9 cellular contexts compared by ENCODE assay signal in genomic region chr10:23702977-23703414, GRCh38.
DNase-seq lines count a peak whose midpoint lies in the region; ATAC-seq, FAIRE-seq and TF ChIP-seq lines count a peak whose summit lies in the region.
"Had no signal": no experiment of that assay in that cellular context is flagged by ENCODE, and none has a peak within 500 bp of the region (broad histone marks: within the 10 kb centered on the region; RNA-seq: fewer than 3 reads in every experiment).

No MANE protein-coding gene starts in this region.

- no peaks in the 10 kb centered on the region for H3K9me3 Mint-ChIP-seq in activated T-helper 17 cell treated with anti-CD3 and anti-CD28 coated beads, Interleukin-2, amount 50 U/mL, for 72 hours
- H3K9me3 Mint-ChIP-seq in progenitor cell of endocrine pancreas (ENCODE audit: low read depth), result peaks cover 16% of the 10 kb centered on the region
- H3K9me3 Mint-ChIP-seq: effector memory CD8-positive, alpha-beta T cell had no signal

- H3K4me1 Mint-ChIP-seq in activated T-helper 17 cell treated with anti-CD3 and anti-CD28 coated beads, Interleukin-2, amount 50 U/mL, for 72 hours, result no peaks in the 10 kb centered on the region
- H3K4me1 Mint-ChIP-seq in progenitor cell of endocrine pancreas (ENCODE audit: low read depth), result peaks cover 5% of the 10 kb centered on the region

- H3K4me3 Mint-ChIP-seq in activated T-helper 17 cell treated with anti-CD3 and anti-CD28 coated beads, Interleukin-2, amount 50 U/mL, for 72 hours, result no peak overlapping the region
- peak overlapping the region; percentile 7 for H3K4me3 Mint-ChIP-seq in progenitor cell of endocrine pancreas (ENCODE audit: low read depth)
- H3K4me3 Mint-ChIP-seq: effector memory CD8-positive, alpha-beta T cell had no signal

- ATAC-seq in GM21576 (IDR thresholded peaks at IDR 0.05; ENCODE audit: unreplicated experiment), result peak; percentile 98
- peak; percentile 78 for ATAC-seq in activated T-helper 17 cell treated with anti-CD3 and anti-CD28 coated beads, Interleukin-2, amount 50 U/mL, for 72 hours (replicated peaks)
- ATAC-seq: effector memory CD8-positive, alpha-beta T cell had no signal

- peak; percentile 33 for DNase-seq in GF-D8 (lab: John Stamatoyannopoulos, UW)
- DNase-seq in HTR-8/SVneo (ENCODE audit: insufficient read length, low spot score), result peak; percentile 24
- peak; percentile 61 for DNase-seq in OCI-M1 (lab: John Stamatoyannopoulos, UW)
- DNase-seq in globus pallidus (ENCODE audit: low spot score), result peak; percentile 63
- DNase-seq in progenitor cell of endocrine pancreas (ENCODE audit: low spot score, unreplicated experiment), result peak; percentile 40
- no peak for DNase-seq in occipital lobe (lab: John Stamatoyannopoulos, UW)

- peak; percentile 80 for TF ChIP-seq CTCF in progenitor cell of endocrine pancreas (IDR thresholded peaks at IDR 0.05; ENCODE audit: unreplicated experiment)

- no peak for FAIRE-seq in HTR-8/SVneo (lab: Jason Lieb, UNC)

- no peak overlapping the region for H3K27ac Mint-ChIP-seq in activated T-helper 17 cell treated with anti-CD3 and anti-CD28 coated beads, Interleukin-2, amount 50 U/mL, for 72 hours
- no peak overlapping the region for H3K27ac Mint-ChIP-seq in progenitor cell of endocrine pancreas
- H3K27ac Mint-ChIP-seq: effector memory CD8-positive, alpha-beta T cell had no signal

- no peaks in the 10 kb centered on the region for H3K36me3 Mint-ChIP-seq in activated T-helper 17 cell treated with anti-CD3 and anti-CD28 coated beads, Interleukin-2, amount 50 U/mL, for 72 hours (ENCODE audit: low read depth)
- H3K36me3 Mint-ChIP-seq in progenitor cell of endocrine pancreas (ENCODE audit: insufficient read depth), result peaks cover 2% of the 10 kb centered on the region

- peaks cover 39% of the 10 kb centered on the region for H3K27me3 Mint-ChIP-seq in activated T-helper 17 cell treated with anti-CD3 and anti-CD28 coated beads, Interleukin-2, amount 50 U/mL, for 72 hours
- peaks cover 49% of the 10 kb centered on the region for H3K27me3 Mint-ChIP-seq in progenitor cell of endocrine pancreas
